ENCODE assay signal across 8 cellular contexts in the genomic region with DNA sequence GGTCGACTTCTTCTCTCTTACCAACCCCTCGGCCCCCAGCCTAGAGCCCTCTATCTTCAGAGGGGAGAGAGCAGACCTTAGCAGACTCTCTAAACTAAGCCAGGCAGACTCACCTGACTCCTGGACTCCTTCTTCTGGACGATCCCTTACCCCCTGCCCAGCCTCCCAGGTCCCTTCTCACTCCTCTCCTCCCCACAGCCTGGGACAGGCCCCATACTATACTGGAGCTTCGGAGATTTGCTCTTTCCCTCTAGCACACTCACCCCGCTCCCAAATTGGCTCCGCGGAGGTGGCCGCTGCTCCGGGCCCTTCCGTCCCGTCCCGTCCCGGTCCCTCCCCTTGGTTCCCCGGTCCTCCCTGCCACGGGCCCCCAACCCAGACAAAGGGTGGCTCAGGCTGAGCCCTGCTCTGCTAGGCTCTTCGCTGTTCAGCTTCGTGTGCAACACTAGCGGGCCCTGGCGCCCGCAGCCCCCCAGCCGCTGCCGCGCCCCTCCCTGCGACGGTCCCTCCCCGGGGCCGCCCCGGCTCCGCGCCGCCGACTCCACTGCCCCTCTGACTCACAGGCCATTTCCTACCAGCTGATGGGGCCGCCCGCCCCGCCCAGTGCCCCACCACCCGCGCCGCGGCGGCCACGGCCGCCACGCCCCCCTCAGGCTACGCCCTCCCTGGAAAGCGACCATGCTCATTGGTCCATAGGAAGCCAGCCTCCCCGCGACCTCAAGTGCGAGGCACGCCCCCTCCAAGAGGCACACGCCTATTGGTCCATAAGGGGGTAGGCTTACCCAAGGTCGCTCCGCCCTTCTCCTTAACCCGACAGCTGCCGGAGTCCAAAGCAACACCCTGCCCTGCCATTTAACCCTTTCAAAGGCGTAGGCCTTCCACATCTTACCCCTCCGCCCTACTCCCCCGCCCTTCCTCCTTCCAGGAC. TPM values are rescaled to one million over a fixed set of nuclear protein-coding genes. Genes with fewer than 3 reads are reported as not detected.
DNase-seq lines count a peak whose midpoint lies in the region; ATAC-seq and TF ChIP-seq lines count a peak whose summit lies in the region.

No MANE protein-coding gene starts in this region.

- POLR2A ChIA-PET in naive thymus-derived CD4-positive, alpha-beta T cell (lab: Charles Lee): interaction anchor here (0.6 to 2.7 kb wide), 8 partner anchors 9 to 817 kb away, joined by 3 to 22 read pairs (median 3); a partner anchor contains a TSS

- H3K79me2 ChIP-seq in GM23338 (replicated peaks; ENCODE audit: insufficient read depth): peaks cover 16% of the 10 kb centered on the region; the same call in 1 of the 2 replicates

- peak overlapping the region; percentile 91 for H3K4me2 ChIP-seq in GM23338

- no peaks in the 10 kb centered on the region for H3K9me3 Mint-ChIP-seq in GM23338
- H3K9me3 Mint-ChIP-seq in activated T-helper 17 cell treated with anti-CD3 and anti-CD28 coated beads, Interleukin-2, amount 50 U/mL, for 72 hours: no peaks in the 10 kb centered on the region
- no peaks in the 10 kb centered on the region for H3K9me3 Mint-ChIP-seq in naive thymus-derived CD4-positive, alpha-beta T cell
- H3K9me3 Mint-ChIP-seq in stimulated activated memory B cell treated with anti-CD40 and anti-IgM and Interleukin-4, amounts not matched to agents 10 μg/mL and 1 μg/mL and 100 μg/mL, for 72 hours: no peaks in the 10 kb centered on the region

- peak overlapping the region; percentile 87; the same call in 1 of the 2 replicates for H2AFZ ChIP-seq in GM23338

- no peaks in the 10 kb centered on the region for H3K9me3 ChIP-seq in naive thymus-derived CD4-positive, alpha-beta T cell (ENCODE audit: control insufficient read depth in 2 of 3, low read length in 3 of 3)

- H3K9me2 ChIP-seq in GM23338 (ENCODE audit: insufficient read depth): no peaks in the 10 kb centered on the region

- peaks cover 31% of the 10 kb centered on the region for H3K4me1 Mint-ChIP-seq in GM23338
- peaks cover 21% of the 10 kb centered on the region for H3K4me1 Mint-ChIP-seq in activated T-helper 17 cell treated with anti-CD3 and anti-CD28 coated beads, Interleukin-2, amount 50 U/mL, for 72 hours
- H3K4me1 Mint-ChIP-seq in naive thymus-derived CD4-positive, alpha-beta T cell: peaks cover 29 to 63% (median 58%) of the 10 kb centered on the region in 7 donors
- peaks cover 57% of the 10 kb centered on the region for H3K4me1 Mint-ChIP-seq in stimulated activated memory B cell treated with anti-CD40 and anti-IgM and Interleukin-4, amounts not matched to agents 10 μg/mL and 1 μg/mL and 100 μg/mL, for 72 hours

- H4K20me1 ChIP-seq in GM23338 (replicated peaks; ENCODE audit: insufficient read depth): no peaks in the 10 kb centered on the region

- H3K4me3 ChIP-seq in GM23338: peak overlapping the region; percentile 93
- peak overlapping the region; percentile 79 for H3K4me3 ChIP-seq in fibroblast of mammary gland (ENCODE audit: control insufficient read depth, low read depth, low read length)
- H3K4me3 ChIP-seq in naive thymus-derived CD4-positive, alpha-beta T cell (ENCODE audit: low read length): peak overlapping the region; percentile 69

- no peaks in the 10 kb centered on the region for H3K36me3 ChIP-seq in GM23338 (ENCODE audit: insufficient read depth)
- peaks cover 0 to 15% (median 0%) of the 10 kb centered on the region in 3 experiments for H3K36me3 ChIP-seq in naive thymus-derived CD4-positive, alpha-beta T cell (ENCODE audit: control insufficient read depth in 2 of 3, insufficient read depth in 3 of 3, low read length in 3 of 3)

- ATAC-seq in GM23338: peak; percentile 60
- ATAC-seq in activated T-helper 17 cell treated with anti-CD3 and anti-CD28 coated beads, Interleukin-2, amount 50 U/mL, for 72 hours (replicated peaks): peak; percentile 85
- peak; percentile 86 for ATAC-seq in naive thymus-derived CD4-positive, alpha-beta T cell
- peak; percentile 89 for ATAC-seq in stimulated activated memory B cell treated with anti-CD40 and anti-IgM and Interleukin-4, amounts not matched to agents 10 μg/mL and 1 μg/mL and 100 μg/mL, for 72 hours

- TF ChIP-seq CTCF in GM23338 (conservative IDR thresholded peaks at IDR 0.05; ENCODE audit: low read depth in 2 of 2) (no peak), fibroblast of mammary gland (conservative IDR thresholded peaks at IDR 0.05; ENCODE audit: control insufficient read depth, insufficient read depth, low read depth, low read length) (no peak)

- H3K27me3 Mint-ChIP-seq in GM23338 (ENCODE audit: insufficient read depth, low read depth, poor library complexity): peaks cover 12% of the 10 kb centered on the region
- no peaks in the 10 kb centered on the region for H3K27me3 Mint-ChIP-seq in activated T-helper 17 cell treated with anti-CD3 and anti-CD28 coated beads, Interleukin-2, amount 50 U/mL, for 72 hours
- H3K27me3 Mint-ChIP-seq in naive thymus-derived CD4-positive, alpha-beta T cell: no peaks in the 10 kb centered on the region
- H3K27me3 Mint-ChIP-seq in stimulated activated memory B cell treated with anti-CD40 and anti-IgM and Interleukin-4, amounts not matched to agents 10 μg/mL and 1 μg/mL and 100 μg/mL, for 72 hours: no peaks in the 10 kb centered on the region

- H3K36me3 Mint-ChIP-seq in GM23338 (ENCODE audit: low read depth): peaks cover under 1% of the 10 kb centered on the region; the same call in 1 of the 3 replicates
- peaks cover 18% of the 10 kb centered on the region for H3K36me3 Mint-ChIP-seq in activated T-helper 17 cell treated with anti-CD3 and anti-CD28 coated beads, Interleukin-2, amount 50 U/mL, for 72 hours (ENCODE audit: low read depth)
- H3K36me3 Mint-ChIP-seq in naive thymus-derived CD4-positive, alpha-beta T cell: peaks cover 0 to 8% (median under 1%) of the 10 kb centered on the region in 5 donors
- peaks cover 1% of the 10 kb centered on the region for H3K36me3 Mint-ChIP-seq in stimulated activated memory B cell treated with anti-CD40 and anti-IgM and Interleukin-4, amounts not matched to agents 10 μg/mL and 1 μg/mL and 100 μg/mL, for 72 hours

- H3K4me3 Mint-ChIP-seq in GM23338: peak overlapping the region; percentile 78
- H3K4me3 Mint-ChIP-seq in activated T-helper 17 cell treated with anti-CD3 and anti-CD28 coated beads, Interleukin-2, amount 50 U/mL, for 72 hours: peak overlapping the region; percentile 79
- peak overlapping the region; percentile 55 to 87 (median 80) for H3K4me3 Mint-ChIP-seq in naive thymus-derived CD4-positive, alpha-beta T cell
- H3K4me3 Mint-ChIP-seq in stimulated activated memory B cell treated with anti-CD40 and anti-IgM and Interleukin-4, amounts not matched to agents 10 μg/mL and 1 μg/mL and 100 μg/mL, for 72 hours: peak overlapping the region; percentile 76

- H3K27ac Mint-ChIP-seq in GM23338: no peak overlapping the region
- H3K27ac Mint-ChIP-seq in activated T-helper 17 cell treated with anti-CD3 and anti-CD28 coated beads, Interleukin-2, amount 50 U/mL, for 72 hours: peak overlapping the region; percentile 79
- H3K27ac Mint-ChIP-seq in naive thymus-derived CD4-positive, alpha-beta T cell: peak overlapping the region; percentile 62 to 94 (median 85)
- peak overlapping the region; percentile 88 for H3K27ac Mint-ChIP-seq in stimulated activated memory B cell treated with anti-CD40 and anti-IgM and Interleukin-4, amounts not matched to agents 10 μg/mL and 1 μg/mL and 100 μg/mL, for 72 hours

- H3K27me3 ChIP-seq in GM23338 (ENCODE audit: insufficient read depth): no peaks in the 10 kb centered on the region
- no peaks in the 10 kb centered on the region for H3K27me3 ChIP-seq in naive thymus-derived CD4-positive, alpha-beta T cell (ENCODE audit: control insufficient read depth in 2 of 2, insufficient read depth in 2 of 2, low read length in 2 of 2)

- DNase-seq in DMS79 (lab: John Stamatoyannopoulos, UW) (peak; percentile 93), GM23338 (ENCODE audit: low spot score) (peak; percentile 100), Kasumi-1 (lab: John Stamatoyannopoulos, UW) (peak; percentile 96), RKO (ENCODE audit: low spot score) (peak; percentile 99), fibroblast of mammary gland (ENCODE audit: low read depth) (peak; percentile 99)
- DNase-seq in naive thymus-derived CD4-positive, alpha-beta T cell: peak; percentile 77 to 96 (median 91)

- H3K4me1 ChIP-seq in GM23338 (ENCODE audit: insufficient read depth): peaks cover 16% of the 10 kb centered on the region
- H3K4me1 ChIP-seq in naive thymus-derived CD4-positive, alpha-beta T cell (ENCODE audit: control insufficient read depth in 2 of 2, insufficient read depth in 2 of 2, low read length in 2 of 2): peaks cover 36 to 37% of the 10 kb centered on the region in 2 donors

- intact Hi-C loops in naive thymus-derived CD4-positive, alpha-beta T cell (cut with micrococcal nuclease): loop anchor here (1.0 to 10.0 kb wide), 20 partner anchors 8 to 1946 kb away; a partner anchor contains a TSS

- no peak overlapping the region for H3K27ac ChIP-seq in GM23338 (ENCODE audit: low read depth)
- peak overlapping the region; percentile 71 for H3K27ac ChIP-seq in naive thymus-derived CD4-positive, alpha-beta T cell (ENCODE audit: low read depth, low read length)

- 0 out of 2 replicates have a peak, but pooled peaks cover 7% of the 10 kb centered on the region for H3F3A ChIP-seq in GM23338 (replicated peaks; ENCODE audit: low read depth)

- CTCF ChIA-PET in naive thymus-derived CD4-positive, alpha-beta T cell (lab: Charles Lee): interaction anchor here (1.0 to 1.6 kb wide), 4 partner anchors 9 to 442 kb away, joined by 3 to 5 read pairs (median 3); a partner anchor contains a TSS

RNA-seq across cellular contexts. Expression of a gene that starts 4.4 kb away (rescaled TPM):
- 3.1 and 6.1 TPM in 2 replicates for total RNA-seq in GM23338 (2014; rRNA removed; shearing (Covaris generic))
- 2.2 and 2.3 TPM in 2 replicates for polyA plus RNA-seq in GM23338 (2016; fragmentation: Nextera tagmentation; extraction: Ambion mirVana)
- total RNA-seq in activated T-helper 17 cell treated with anti-CD3 and anti-CD28 coated beads, Interleukin-2, amount 50 U/mL, for 72 hours: 10 to 100 TPM; 10.6 to 18.8 TPM
- total RNA-seq in naive thymus-derived CD4-positive, alpha-beta T cell: 10 to 100 TPM in 2 of 5 experiments, 1 to 10 TPM in 3; 5.9 to 26.0 (median 6.6) TPM
- 1 to 10 TPM in 1 of 2 donors, under 1 TPM in 1; 0.95 to 3.4 TPM for polyA plus RNA-seq in naive thymus-derived CD4-positive, alpha-beta T cell

RNA-seq across cellular contexts. Expression of a gene that starts 8.3 kb away (rescaled TPM):
- 210 and 221 TPM in 2 replicates for total RNA-seq in GM23338 (2014; rRNA removed; shearing (Covaris generic))
- 109 and 114 TPM in 2 replicates for polyA plus RNA-seq in GM23338 (2016; fragmentation: Nextera tagmentation; extraction: Ambion mirVana)
- 100 to 1,000 TPM; 117 to 226 TPM for total RNA-seq in activated T-helper 17 cell treated with anti-CD3 and anti-CD28 coated beads, Interleukin-2, amount 50 U/mL, for 72 hours
- 100 to 1,000 TPM in 1 of 5 experiments, 10 to 100 TPM in 4; 34.7 to 126 (median 44.9) TPM for total RNA-seq in naive thymus-derived CD4-positive, alpha-beta T cell
- 10 to 100 TPM; 85.6 to 88.8 TPM for polyA plus RNA-seq in naive thymus-derived CD4-positive, alpha-beta T cell

RNA-seq across cellular contexts. Expression of a gene that starts 14.9 kb away (rescaled TPM):
- total RNA-seq in GM23338 (2014; rRNA removed; shearing (Covaris generic)): 13.6 and 18.9 TPM in 2 replicates
- polyA plus RNA-seq in GM23338 (2016; fragmentation: Nextera tagmentation; extraction: Ambion mirVana): 11.2 and 13.6 TPM in 2 replicates
- 10 to 100 TPM; 15.0 to 16.6 TPM for total RNA-seq in activated T-helper 17 cell treated with anti-CD3 and anti-CD28 coated beads, Interleukin-2, amount 50 U/mL, for 72 hours
- 10 to 100 TPM; 27.1 to 36.0 (median 29.9) TPM for total RNA-seq in naive thymus-derived CD4-positive, alpha-beta T cell
- 10 to 100 TPM; 27.4 to 30.6 TPM for polyA plus RNA-seq in naive thymus-derived CD4-positive, alpha-beta T cell

RNA-seq across cellular contexts. Expression of a gene that starts 31.5 kb away (rescaled TPM):
- 47.0 and 56.2 TPM in 2 replicates for total RNA-seq in GM23338 (2014; rRNA removed; shearing (Covaris generic))
- 53.1 and 53.8 TPM in 2 replicates for polyA plus RNA-seq in GM23338 (2016; fragmentation: Nextera tagmentation; extraction: Ambion mirVana)
- 100 to 1,000 TPM in 1 of 2 donors, 10 to 100 TPM in 1; 94.2 to 124 TPM for total RNA-seq in activated T-helper 17 cell treated with anti-CD3 and anti-CD28 coated beads, Interleukin-2, amount 50 U/mL, for 72 hours
- 10 to 100 TPM; 19.6 to 84.9 (median 26.7) TPM for total RNA-seq in naive thymus-derived CD4-positive, alpha-beta T cell
- polyA plus RNA-seq in naive thymus-derived CD4-positive, alpha-beta T cell: 10 to 100 TPM in 1 of 2 donors, 1 to 10 TPM in 1; 8.7 to 12.6 TPM

RNA-seq across cellular contexts. Expression of a gene that starts 38.8 kb away (rescaled TPM):
- total RNA-seq in GM23338 (2014; rRNA removed; shearing (Covaris generic)): 361 and 408 TPM in 2 replicates
- polyA plus RNA-seq in GM23338 (2016; fragmentation: Nextera tagmentation; extraction: Ambion mirVana): 113 and 130 TPM in 2 replicates
- total RNA-seq in activated T-helper 17 cell treated with anti-CD3 and anti-CD28 coated beads, Interleukin-2, amount 50 U/mL, for 72 hours: 100 to 1,000 TPM; 235 to 322 TPM
- total RNA-seq in naive thymus-derived CD4-positive, alpha-beta T cell: 100 to 1,000 TPM; 138 to 259 (median 202) TPM
- 100 to 1,000 TPM; 134 to 198 TPM for polyA plus RNA-seq in naive thymus-derived CD4-positive, alpha-beta T cell
